ENCODE assay signal across 11 cellular contexts in the genomic region with DNA sequence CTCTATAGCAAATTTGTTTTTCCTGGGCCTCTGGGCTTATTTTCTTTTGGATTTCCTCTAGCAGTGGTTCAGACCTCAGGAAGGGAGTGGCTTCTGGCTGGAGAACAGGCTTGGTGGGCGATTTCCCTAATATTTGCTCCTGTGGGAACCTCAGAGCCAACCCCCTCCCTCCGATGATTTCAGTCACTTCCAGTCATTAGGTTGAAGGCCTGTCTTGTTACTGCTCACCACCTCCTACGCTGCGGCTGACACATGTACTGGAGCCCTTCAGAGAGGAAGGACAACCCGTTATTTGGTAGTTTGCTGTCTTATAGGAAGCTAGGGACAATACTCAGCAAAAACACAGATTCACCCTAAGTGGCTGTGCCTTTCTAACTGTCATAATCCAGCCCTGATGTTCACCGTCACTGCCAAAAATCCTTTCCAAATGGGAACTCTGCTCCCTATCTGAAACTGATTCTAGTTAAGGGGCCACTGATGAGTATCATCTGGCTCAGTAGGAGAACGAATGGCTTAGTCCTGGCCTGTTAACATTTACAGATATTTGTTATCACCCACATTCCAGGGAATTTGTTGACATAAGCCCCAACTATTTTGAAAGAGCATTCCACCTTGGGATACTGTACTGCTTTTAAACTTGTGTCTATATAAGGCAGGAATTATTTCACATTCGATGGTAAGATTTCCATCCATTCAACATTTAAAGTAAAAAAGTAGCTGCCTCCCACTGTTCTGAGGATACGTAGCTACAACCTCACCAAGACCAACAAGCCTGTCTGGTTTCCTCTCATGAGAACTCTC. TPM values are rescaled to one million over a fixed set of nuclear protein-coding genes. Genes with fewer than 3 reads are reported as not detected.
DNase-seq lines count a peak whose midpoint lies in the region; ATAC-seq, FAIRE-seq and TF ChIP-seq lines count a peak whose summit lies in the region.
"Had no signal": no experiment of that assay in that cellular context is flagged by ENCODE, and none has a peak within 500 bp of the region (broad histone marks: within the 10 kb centered on the region; RNA-seq: fewer than 3 reads in every experiment).

No MANE protein-coding gene starts in this region.

- peak; percentile 26 for FAIRE-seq in endothelial cell of umbilical vein (lab: Jason Lieb, UNC)

- intact Hi-C loops in endothelial cell of umbilical vein (cut with micrococcal nuclease) (no loop called here), CD14-positive monocyte (cut with micrococcal nuclease) (no loop called here)

- H3K79me2 ChIP-seq in endothelial cell of umbilical vein (ENCODE audit: control insufficient read depth, insufficient read depth, low read length), result no peaks in the 10 kb centered on the region

- H2AFZ ChIP-seq in endothelial cell of umbilical vein (ENCODE audit: low read depth, low read length), result peak overlapping the region; percentile 70

- H3K9me3 Mint-ChIP-seq in CD14-positive monocyte, result peaks cover 0 to 5% (median 2%) of the 10 kb centered on the region in 7 donors

- no peaks in the 10 kb centered on the region for H3K36me3 Mint-ChIP-seq in CD14-positive monocyte

- H3K9me1 ChIP-seq in endothelial cell of umbilical vein (replicated peaks; ENCODE audit: control insufficient read depth, extremely low read depth, insufficient read depth, low read length), result no peaks in the 10 kb centered on the region

- H3K4me1 ChIP-seq in endothelial cell of umbilical vein (ENCODE audit: control insufficient read depth, extremely low read depth, insufficient read depth, low read length), result no peaks in the 10 kb centered on the region
- H3K4me1 ChIP-seq in thymus (ENCODE audit: control insufficient read depth, insufficient read depth, low read length), result no peaks in the 10 kb centered on the region

- in situ Hi-C loops in GM13976 (cut with MboI; ENCODE audit: low sequenced_read_pairs, unreplicated experiment), result no loop called here

- peaks cover 9 to 11% (median 10%) of the 10 kb centered on the region in 3 donors for H3K27me3 Mint-ChIP-seq in CD14-positive monocyte (ENCODE audit: low read depth in 3 of 3)

- H3K4me1 Mint-ChIP-seq in CD14-positive monocyte, result peaks cover 4% of the 10 kb centered on the region

- H3K27ac ChIP-seq in endothelial cell of umbilical vein (ENCODE audit: insufficient read depth, low read depth, low read length), result no peak overlapping the region
- H3K27ac ChIP-seq in thymus (ENCODE audit: low read depth), result peak overlapping the region; percentile 15

- CTCF ChIA-PET in endothelial cell of umbilical vein (lab: Charles Lee), result no interaction called here

- no peak overlapping the region for H3K4me3 Mint-ChIP-seq in CD14-positive monocyte

- no peaks in the 10 kb centered on the region for H4K20me1 ChIP-seq in endothelial cell of umbilical vein (replicated peaks; ENCODE audit: control insufficient read depth, extremely low read depth, insufficient read depth, low read length)

- BruUV-seq in endothelial cell of umbilical vein (replicated peaks; lab: Mats Ljungman, UMichigan), result no TSS peak

- H3K9me3 ChIP-seq in endothelial cell of umbilical vein (replicated peaks; ENCODE audit: control insufficient read depth, insufficient read depth, low read length), result no peaks in the 10 kb centered on the region
- H3K9me3 ChIP-seq in thymus (ENCODE audit: control insufficient read depth), result no peaks in the 10 kb centered on the region

- no peak overlapping the region for H3K9ac ChIP-seq in endothelial cell of umbilical vein (replicated peaks; ENCODE audit: extremely low read depth, insufficient read depth, low read length)

- H3K36me3 ChIP-seq in endothelial cell of umbilical vein (ENCODE audit: control insufficient read depth in 2 of 2, extremely low read depth in 1 of 2, insufficient read depth in 2 of 2, low read length in 2 of 2) (no peaks in the 10 kb centered on the region), thymus (ENCODE audit: control insufficient read depth, insufficient read depth) (no peaks in the 10 kb centered on the region)

- 86% methylated on average over 9 of the region's 9 CpGs for WGBS in thymus

- TF ChIP-seq CTCF in endothelial cell of umbilical vein (IDR thresholded peaks at IDR 0.05; ENCODE audit: extremely low read depth in 1 of 2, insufficient read depth in 1 of 2, low read depth in 1 of 2, low read length in 2 of 2) (no peak), GM13976 (IDR thresholded peaks at IDR 0.05; ENCODE audit: borderline replicate concordance, control extremely low read depth, extremely low read depth, insufficient read depth, missing control alignments) (no peak), CD14-positive monocyte (IDR thresholded peaks at IDR 0.05) (no peak)

- dilution Hi-C loops in endothelial cell of umbilical vein (cut with MboI; ENCODE audit: extremely low pct_ligation_motif_present, low sequenced_read_pairs), result no loop called here

- no peak for TF ChIP-seq POLR2A in endothelial cell of umbilical vein (IDR thresholded peaks at IDR 0.05; ENCODE audit: low read depth, low read length)

- H3K4me3 ChIP-seq in endothelial cell of umbilical vein (replicated peaks in 1 of 3; ENCODE audit: insufficient read depth in 1 of 3, low read depth in 1 of 3, low read length in 3 of 3) (no peak overlapping the region), thymus (ENCODE audit: low read length) (no peak overlapping the region)

- H3K27ac Mint-ChIP-seq in CD14-positive monocyte, result no peak overlapping the region

- ATAC-seq in GM19035 (IDR thresholded peaks at IDR 0.05; ENCODE audit: unreplicated experiment), result no peak

- H3K27me3 ChIP-seq in endothelial cell of umbilical vein (ENCODE audit: control insufficient read depth in 2 of 2, insufficient read depth in 2 of 2, low read length in 2 of 2) (no peaks in the 10 kb centered on the region), thymus (ENCODE audit: control insufficient read depth, insufficient read depth) (no peaks in the 10 kb centered on the region)

- DNase-seq in HuH-7.5 (ENCODE audit: low spot score), result peak; percentile 27
- DNase-seq in endothelial cell of umbilical vein (ENCODE audit: low read depth, low spot score), result peak; percentile 8
- peak; percentile 10 to 11 for DNase-seq in lung microvascular endothelial cell (ENCODE audit: low read depth in 2 of 2)
- DNase-seq in LoVo (ENCODE audit: low spot score), result no peak
- no peak for DNase-seq in GM13976 (ENCODE audit: low spot score)
- DNase-seq in CD14-positive monocyte (ENCODE audit: low spot score), result no peak
- DNase-seq: activated naive CD4-positive, alpha-beta T cell treated with Interleukin-2 at 50 U/mL for 16 hours; NCI-H1694; stimulated activated naive CD4-positive, alpha-beta T cell had no signal

- POLR2A ChIA-PET in endothelial cell of umbilical vein (lab: Charles Lee), result no interaction called here

- no peak overlapping the region for H3K4me2 ChIP-seq in endothelial cell of umbilical vein (ENCODE audit: insufficient read depth, low read length)

TF ChIP-seq in endothelial cell of umbilical vein, 7 proteins besides CTCF, POLR2A, EP300 and RAD21:
- TF ChIP-seq EZH2 (IDR thresholded peaks at IDR 0.05; ENCODE audit: borderline replicate concordance, low read depth, low read length, severe bottlenecking), result no peak
- TF ChIP-seq MYC (IDR thresholded peaks at IDR 0.05; ENCODE audit: low read depth, low read length), result no peak
- no peak for TF ChIP-seq GATA2 (IDR thresholded peaks at IDR 0.05; ENCODE audit: insufficient read depth, insufficient read length, low read depth, low read length)
- no peak for TF ChIP-seq FOS (IDR thresholded peaks at IDR 0.05; ENCODE audit: borderline replicate concordance, insufficient read depth, low read length)
- TF ChIP-seq, protein P1, sequence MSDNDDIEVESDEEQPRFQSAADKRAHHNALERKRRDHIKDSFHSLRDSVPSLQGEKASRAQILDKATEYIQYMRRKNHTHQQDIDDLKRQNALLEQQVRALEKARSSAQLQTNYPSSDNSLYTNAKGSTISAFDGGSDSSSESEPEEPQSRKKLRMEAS (IDR thresholded peaks at IDR 0.05; ENCODE audit: insufficient read depth, insufficient read length), result no peak
- TF ChIP-seq POLR2AphosphoS5 (IDR thresholded peaks at IDR 0.05; ENCODE audit: insufficient read depth, low read depth, low read length), result no peak
- TF ChIP-seq JUN (IDR thresholded peaks at IDR 0.05; ENCODE audit: borderline replicate concordance, insufficient read depth, insufficient read length, low read depth), result no peak

RNA-seq across cellular contexts. Expression of a gene that starts 29.3 kb away (rescaled TPM):
- total RNA-seq in endothelial cell of umbilical vein, result 31.4 and 39.5 TPM in 2 replicates
- 12.7 and 14.1 TPM in 2 replicates for polyA plus RNA-seq in endothelial cell of umbilical vein
- polyA plus RNA-seq in endothelial cell of umbilical vein (2011; cell fraction: cytosol; rRNA removed), result 18.3 and 19.1 TPM in 2 replicates
- polyA plus RNA-seq in endothelial cell of umbilical vein (2011; cell fraction: nucleus; rRNA removed), result 15.1 and 16.2 TPM in 2 replicates
- 22.1 and 25.3 TPM in 2 replicates for polyA plus RNA-seq in endothelial cell of umbilical vein (2012)
- 19.3 and 22.4 TPM in 2 replicates for polyA minus RNA-seq in endothelial cell of umbilical vein
- 86.6 TPM for polyA minus RNA-seq in endothelial cell of umbilical vein (2011; cell fraction: cytosol; rRNA and poly(A)+ RNA removed)
- 22.7 and 24.1 TPM in 2 replicates for polyA minus RNA-seq in endothelial cell of umbilical vein (2011; cell fraction: nucleus; rRNA and poly(A)+ RNA removed)
- 6.5 and 14.7 TPM in 2 replicates for total RNA-seq in lung microvascular endothelial cell
- 29.8 TPM for polyA plus RNA-seq in thymus
- 1 to 10 TPM; 2.4 to 3.1 TPM for polyA plus RNA-seq in CD14-positive monocyte

Comparison
In these comparisons a context has a peak if more than half of its experiments do, and no peak if none do; other contexts are left out.
1. DNase-seq: peak in HuH-7.5 (single experiment), endothelial cell of umbilical vein (single experiment) and lung microvascular endothelial cell (2 of 2); none in LoVo (single experiment), GM13976 (single experiment) and CD14-positive monocyte (single experiment).